Comparison of ENCODE assay signal across 8 cellular contexts in the genomic region with DNA sequence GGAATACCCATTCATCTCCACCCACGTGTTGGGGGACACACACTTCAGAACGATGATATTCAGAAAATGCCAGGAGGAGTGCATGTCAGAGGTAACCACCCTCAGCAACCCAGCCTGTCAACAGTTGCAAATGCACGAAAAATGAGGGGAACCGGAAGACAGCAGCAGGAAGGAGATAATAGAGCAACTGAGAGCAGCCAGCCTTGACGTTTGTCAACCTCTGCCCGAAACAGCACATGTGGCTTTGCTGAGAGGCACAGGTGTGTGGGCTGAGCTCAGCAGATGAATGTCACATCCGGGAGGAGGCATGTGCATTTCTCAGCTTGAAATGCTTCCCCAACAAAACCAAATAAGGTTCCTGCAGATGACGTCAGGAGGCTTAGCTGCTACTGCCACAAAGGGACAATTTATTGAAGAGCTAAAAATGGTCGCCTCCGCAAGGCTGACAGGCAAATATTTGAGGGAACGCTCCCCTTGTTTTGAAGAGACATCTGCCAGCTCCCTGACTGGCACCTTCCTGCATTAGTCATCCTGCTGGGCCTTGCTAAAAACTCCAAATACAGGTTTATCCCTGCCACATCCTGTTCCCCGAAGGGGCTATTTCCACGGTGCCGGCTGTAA.
DNase-seq lines count a peak whose midpoint lies in the region; ATAC-seq and TF ChIP-seq lines count a peak whose summit lies in the region.

No MANE protein-coding gene starts in this region.

- H3K27me3 ChIP-seq in SJCRH30 = no peaks in the 10 kb centered on the region

- ATAC-seq in HG03139 (IDR thresholded peaks at IDR 0.05; ENCODE audit: unreplicated experiment) = peak; percentile 100
- no peak for ATAC-seq in sciatic nerve

- intact Hi-C loops in sciatic nerve (cut with DNase I) = no loop called here

- no peaks in the 10 kb centered on the region for H3K9me3 Mint-ChIP-seq in osteocyte (ENCODE audit: unreplicated experiment)

- H3K27ac ChIP-seq in SJCRH30 = no peak overlapping the region

- no peaks in the 10 kb centered on the region for H3K36me3 ChIP-seq in SJCRH30

- 0 out of 2 replicates have a peak, but pooled peaks cover 3% of the 10 kb centered on the region for H3K4me1 ChIP-seq in SJCRH30

- no peaks in the 10 kb centered on the region for H3K9me3 ChIP-seq in SJCRH30 (replicated peaks)

- no peaks in the 10 kb centered on the region for H3K4me1 Mint-ChIP-seq in osteocyte (ENCODE audit: unreplicated experiment)

- DNase-seq in NCI-H1436 (lab: John Stamatoyannopoulos, UW) (peak; percentile 8), NCI-H1436 treated with DMSO at 0.1 percent for 48 hours (lab: John Stamatoyannopoulos, UW) (no peak), SJCRH30 (peak; percentile 49 to 67), sciatic nerve (ENCODE audit: low spot score) (no peak), osteocyte (ENCODE audit: extremely low spot score, unreplicated experiment) (no peak)
- DNase-seq in activated naive CD4-positive, alpha-beta T cell treated with anti-CD3 and anti-CD28 coated beads, Interleukin-2, amount 50 U/mL, for 16 hours = peak; percentile 78
- DNase-seq in stimulated activated CD4-positive, alpha-beta T cell treated with anti-CD3 and anti-CD28 coated beads, Interleukin-15, amount 100 ng/mL, for 24 hours = peak; percentile 84

- no peak overlapping the region for H3K27ac Mint-ChIP-seq in osteocyte (ENCODE audit: unreplicated experiment)

- no peaks in the 10 kb centered on the region for H3K36me3 Mint-ChIP-seq in osteocyte (ENCODE audit: unreplicated experiment)

- H3K4me3 Mint-ChIP-seq in osteocyte (ENCODE audit: unreplicated experiment) = no peak overlapping the region

- no peak for TF ChIP-seq CTCF in osteocyte (IDR thresholded peaks at IDR 0.05)

- H3K27me3 Mint-ChIP-seq in osteocyte (ENCODE audit: unreplicated experiment) = no peaks in the 10 kb centered on the region

- no peak overlapping the region; the same call in 1 of the 2 replicates for H3K4me3 ChIP-seq in SJCRH30

Comparison
In these comparisons a context has a peak if more than half of its experiments do, and no peak if none do; other contexts are left out.
1. DNase-seq: peak in NCI-H1436 (single experiment), SJCRH30 (2 of 2), activated naive CD4-positive, alpha-beta T cell treated with anti-CD3 and anti-CD28 coated beads, Interleukin-2, amount 50 U/mL, for 16 hours (single experiment) and stimulated activated CD4-positive, alpha-beta T cell treated with anti-CD3 and anti-CD28 coated beads, Interleukin-15, amount 100 ng/mL, for 24 hours (single experiment); none in NCI-H1436 treated with DMSO at 0.1 percent for 48 hours (single experiment), sciatic nerve (single experiment) and osteocyte (single experiment).